In genomic region chr7:101804642-101805401, GRCh38 we compare ENCODE assay signal across 10 cellular contexts. TPM values are rescaled to one million over a fixed set of nuclear protein-coding genes. Genes with fewer than 3 reads are reported as not detected.
DNase-seq lines count a peak whose midpoint lies in the region; ATAC-seq and TF ChIP-seq lines count a peak whose summit lies in the region.
"Had no signal": no experiment of that assay in that cellular context is flagged by ENCODE, and none has a peak within 500 bp of the region (broad histone marks: within the 10 kb centered on the region; RNA-seq: fewer than 3 reads in every experiment).

No MANE protein-coding gene starts in this region.

- peaks cover 9% of the 10 kb centered on the region for H3F3A ChIP-seq in SK-N-SH (replicated peaks; ENCODE audit: insufficient read depth)

- ATAC-seq in left ventricle myocardium superior (no peak), upper lobe of left lung (ENCODE audit: low FRiP score in 2 of 2) (peak; percentile 62 to 82)

- no peak overlapping the region for H3K4me2 ChIP-seq in SK-N-SH

- POLR2A ChIA-PET in SK-N-SH (lab: Yijun Ruan, JAX): interaction anchor here (0.6 kb wide), 1 partner anchor 14 kb away, joined by 6 read pairs; no protein-coding TSS in a partner anchor

- H3K27me3 ChIP-seq in cardiac muscle cell (peaks cover 37% of the 10 kb centered on the region), SK-N-SH (ENCODE audit: insufficient read depth) (peaks cover 31% of the 10 kb centered on the region), iPS-15b (ENCODE audit: control insufficient read depth, insufficient read depth, low read length) (peaks cover 20% of the 10 kb centered on the region), upper lobe of left lung (no peaks in the 10 kb centered on the region), prostate gland (replicated peaks; ENCODE audit: insufficient read depth) (peaks cover 2% of the 10 kb centered on the region)

- intact Hi-C loops in left ventricle myocardium superior (cut with micrococcal nuclease): no loop called here
- intact Hi-C loops in prostate gland (cut with DNase I): no loop called here

- peak; percentile 19 for TF ChIP-seq CTCF in cardiac muscle cell (IDR thresholded peaks at IDR 0.05; ENCODE audit: low read depth, low read length)
- TF ChIP-seq CTCF in SK-N-SH (IDR thresholded peaks at IDR 0.05): peak; percentile 37; the same call in 1 of the 2 replicates
- peak in 5 of 6 experiments; percentile 10 to 47 (median 18) for TF ChIP-seq CTCF in upper lobe of left lung (IDR thresholded peaks at IDR 0.05)
- TF ChIP-seq CTCF in prostate gland (IDR thresholded peaks at IDR 0.05): no peak

- H3K9me3 ChIP-seq in cardiac muscle cell (ENCODE audit: low read depth) (no peaks in the 10 kb centered on the region), SK-N-SH (no peaks in the 10 kb centered on the region), iPS-15b (ENCODE audit: control insufficient read depth, insufficient read depth, low read length) (no peaks in the 10 kb centered on the region), upper lobe of left lung (no peaks in the 10 kb centered on the region), prostate gland (no peaks in the 10 kb centered on the region)

- TF ChIP-seq EP300 in SK-N-SH (IDR thresholded peaks at IDR 0.05; ENCODE audit: borderline replicate concordance in 1 of 2, low read depth in 1 of 2, low read length in 1 of 2) (no peak), upper lobe of left lung (IDR thresholded peaks at IDR 0.05) (no peak)

- H4K20me1 ChIP-seq in SK-N-SH (ENCODE audit: insufficient read depth): no peaks in the 10 kb centered on the region

- no peak for TF ChIP-seq RAD21 in SK-N-SH (IDR thresholded peaks at IDR 0.05; ENCODE audit: low read length)

- H3K4me3 ChIP-seq in cardiac muscle cell: no peak overlapping the region
- H3K4me3 ChIP-seq in SK-N-SH (ENCODE audit: low read depth in 2 of 2, low read length in 1 of 2): no peak overlapping the region
- H3K4me3 ChIP-seq in iPS-15b (ENCODE audit: low read depth, low read length): peak overlapping the region; percentile 35
- no peak overlapping the region for H3K4me3 ChIP-seq in upper lobe of left lung
- H3K4me3 ChIP-seq in prostate gland: no peak overlapping the region

- DNase-seq in cardiac muscle cell (ENCODE audit: low read depth in 1 of 2, low spot score in 1 of 2) (no peak), left ventricle myocardium superior (no peak), SK-N-SH (no peak), upper lobe of left lung (no peak), prostate gland (ENCODE audit: low spot score) (no peak), D341Med (ENCODE audit: low spot score) (no peak)
- DNase-seq in stimulated activated naive CD4-positive, alpha-beta T cell treated with Interleukin-2 at 50 U/mL for 16 hours (lab: John Stamatoyannopoulos, UW): no peak
- DNase-seq: GF-D8, Right ventricle myocardium superior had no signal

- no peaks in the 10 kb centered on the region for H3K9me2 ChIP-seq in SK-N-SH

- H3K9ac ChIP-seq in SK-N-SH: no peak overlapping the region
- H3K9ac ChIP-seq in iPS-15b (ENCODE audit: low read depth, low read length): no peak overlapping the region

- CTCF ChIA-PET in SK-N-SH (lab: Yijun Ruan, JAX): interaction anchor here (0.7 to 3.1 kb wide), 13 partner anchors 9 to 432 kb away, joined by 3 to 15 read pairs (median 5); partner anchors contain the start of gene CUX1

- H3K27ac ChIP-seq in cardiac muscle cell (no peak overlapping the region), SK-N-SH (ENCODE audit: low read depth in 2 of 2, low read length in 1 of 2) (no peak overlapping the region), upper lobe of left lung (no peak overlapping the region), prostate gland (no peak overlapping the region)

- H3K36me3 ChIP-seq in cardiac muscle cell (no peaks in the 10 kb centered on the region), SK-N-SH (replicated peaks in 1 of 2; ENCODE audit: control insufficient read depth in 1 of 2, insufficient read depth in 2 of 2, low read length in 1 of 2) (no peaks in the 10 kb centered on the region), iPS-15b (ENCODE audit: control insufficient read depth, insufficient read depth, low read length) (no peaks in the 10 kb centered on the region), upper lobe of left lung (no peaks in the 10 kb centered on the region), prostate gland (no peaks in the 10 kb centered on the region)

- H3K4me1 ChIP-seq in cardiac muscle cell (ENCODE audit: low read depth) (no peaks in the 10 kb centered on the region), SK-N-SH (ENCODE audit: control insufficient read depth in 1 of 2, insufficient read depth in 2 of 2, low read depth in 1 of 2, low read length in 1 of 2) (peaks cover 2 to 4% of the 10 kb centered on the region in 2 experiments; a peak in 1 of 4 replicates), iPS-15b (ENCODE audit: control insufficient read depth, insufficient read depth, low read length) (peaks cover 5% of the 10 kb centered on the region), upper lobe of left lung (peaks cover 3 to 19% (median 8%) of the 10 kb centered on the region in 4 donors), prostate gland (replicated peaks) (no peaks in the 10 kb centered on the region)

- no peaks in the 10 kb centered on the region for H3K79me2 ChIP-seq in SK-N-SH (ENCODE audit: insufficient read depth)

- no peak for TF ChIP-seq POLR2A in upper lobe of left lung (IDR thresholded peaks at IDR 0.05)
- no peak for TF ChIP-seq POLR2A in prostate gland (IDR thresholded peaks at IDR 0.05)

- 29% methylated on average over 14 of the region's 14 CpGs for WGBS in SK-N-SH (ENCODE audit: low lambda C conversion rate)
- WGBS in upper lobe of left lung, 2 donors: 23 to 40% methylated on average over 12 to 14 of the region's 14 CpGs
- 25% methylated on average over 14 of the region's 14 CpGs for WGBS in prostate gland

- H2AFZ ChIP-seq in SK-N-SH (ENCODE audit: low read depth): no peak overlapping the region

TF ChIP-seq in SK-N-SH, 30 proteins besides CTCF, POLR2A, EP300 and RAD21:
- TF ChIP-seq MAX (IDR thresholded peaks at IDR 0.05; ENCODE audit: low read depth) (no peak), REST (IDR thresholded peaks at IDR 0.05; ENCODE audit: low read depth, low read length) (no peak), JUND (IDR thresholded peaks at IDR 0.05) (no peak), SIN3A (IDR thresholded peaks at IDR 0.05; ENCODE audit: borderline replicate concordance, low read depth, low read length) (no peak), CHD2 (IDR thresholded peaks at IDR 0.05; ENCODE audit: low read length, partially characterized antibody) (no peak), USF1 (IDR thresholded peaks at IDR 0.05; ENCODE audit: borderline replicate concordance, low read depth) (no peak), YY1 (IDR thresholded peaks at IDR 0.05; ENCODE audit: low read depth) (no peak)

RNA-seq across cellular contexts. Expression of gene CUX1, which starts 12.6 kb away (rescaled TPM):
- total RNA-seq in cardiac muscle cell (71.7 and 85.3 TPM in 2 replicates), left ventricle myocardium superior (123 TPM), upper lobe of left lung (100 to 1,000 TPM; 106 to 188 (median 115) TPM), prostate gland (10 to 100 TPM; 96.3 to 99.2 TPM)
- polyA plus RNA-seq in cardiac muscle cell (66.6 and 67.7 TPM in 2 replicates), SK-N-SH (2012; rRNA removed) (47.0 and 68.6 TPM in 2 replicates)
- 46.5 and 58.2 TPM in 2 replicates for polyA plus RNA-seq in SK-N-SH (2012; cell fraction: cytosol; rRNA removed)
- 38.6 and 51.0 TPM in 2 replicates for polyA plus RNA-seq in SK-N-SH (2012; cell fraction: nucleus; rRNA removed)

Comparison
In these comparisons a context has a peak if more than half of its experiments do, and no peak if none do; other contexts are left out.
1. CTCF ChIP-seq: peak in cardiac muscle cell (single experiment), SK-N-SH (single experiment) and upper lobe of left lung (5 of 6); none in prostate gland (0 of 4).